In the genomic region with DNA sequence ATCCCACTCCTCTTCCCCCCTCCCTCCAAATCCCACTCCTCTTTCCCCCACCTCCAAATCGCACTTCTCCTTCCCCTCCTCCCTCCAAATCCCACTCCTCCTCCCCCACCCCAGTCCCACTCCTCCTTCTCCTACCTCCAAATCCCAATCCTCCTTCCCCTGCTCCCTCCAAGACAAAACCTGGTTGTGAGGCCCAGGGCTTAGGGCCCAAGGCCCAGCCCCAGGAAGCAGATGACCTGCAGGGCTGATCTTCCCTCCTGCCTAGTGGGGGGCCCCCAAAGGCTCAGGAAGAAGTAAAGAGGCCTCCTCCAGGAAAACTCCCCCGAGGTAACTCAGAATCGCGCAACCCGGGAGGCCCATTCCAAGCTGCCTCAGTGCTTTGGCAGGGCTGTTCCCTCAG, we compare ENCODE assay signal across 24 cellular contexts. TPM values are rescaled to one million over a fixed set of nuclear protein-coding genes. Genes with fewer than 3 reads are reported as not detected.
A peak's percentile ranks its signal among the peaks of the same experiment; 100 is the strongest.
DNase-seq lines count a peak whose midpoint lies in the region; ATAC-seq and TF ChIP-seq lines count a peak whose summit lies in the region.
"Had no signal": no experiment of that assay in that cellular context is flagged by ENCODE, and none has a peak within 500 bp of the region (broad histone marks: within the 10 kb centered on the region; RNA-seq: fewer than 3 reads in every experiment).

No MANE protein-coding gene starts in this region.

- peaks cover 90% of the 10 kb centered on the region for H3K79me2 ChIP-seq in mammary epithelial cell (ENCODE audit: insufficient read depth, low read length)

- H3K27ac ChIP-seq in breast epithelium = peak overlapping the region; percentile 33 to 79
- H3K27ac ChIP-seq in mammary epithelial cell (ENCODE audit: insufficient read depth, low read depth, low read length) = no peak overlapping the region
- peak overlapping the region; percentile 52 to 57 for H3K27ac ChIP-seq in uterus
- no peak overlapping the region for H3K27ac ChIP-seq in psoas muscle
- H3K27ac ChIP-seq: lower lobe of right lung, tibial artery, VCaP had no signal

- H3K36me3 Mint-ChIP-seq in dendritic cell treated with granulocyte-macrophage colony-stimulating factor and Interleukin-4, amounts not matched to agents 40 ng/mL and 50 ng/mL, for 4 days (ENCODE audit: low read depth) = peaks cover 96% of the 10 kb centered on the region
- peaks cover 13% of the 10 kb centered on the region for H3K36me3 Mint-ChIP-seq in mesothelial cell of epicardium

- no peak overlapping the region for H3K4me3 Mint-ChIP-seq in dendritic cell treated with granulocyte-macrophage colony-stimulating factor and Interleukin-4, amounts not matched to agents 40 ng/mL and 50 ng/mL, for 4 days
- no peak overlapping the region for H3K4me3 Mint-ChIP-seq in mesothelial cell of epicardium
- H3K4me3 Mint-ChIP-seq: activated naive CD8-positive, alpha-beta T cell treated with anti-CD3 and anti-CD28 coated beads, Interleukin-2, amount 50 U/mL, for 24 hours; activated T-cell treated with anti-CD3 and anti-CD28 coated beads, Interleukin-2, amount 50 U/mL, for 4 hours; CD4-positive, alpha-beta memory T cell had no signal

- H3K9ac ChIP-seq in mammary epithelial cell (ENCODE audit: insufficient read depth, low read length) = no peak overlapping the region

- H3K27ac Mint-ChIP-seq in dendritic cell treated with granulocyte-macrophage colony-stimulating factor and Interleukin-4, amounts not matched to agents 40 ng/mL and 50 ng/mL, for 4 days = peak overlapping the region; percentile 48
- H3K27ac Mint-ChIP-seq in mesothelial cell of epicardium = peak overlapping the region; percentile 93
- H3K27ac Mint-ChIP-seq: activated naive CD8-positive, alpha-beta T cell treated with anti-CD3 and anti-CD28 coated beads, Interleukin-2, amount 50 U/mL, for 24 hours had no signal

- peaks cover 12 to 14% of the 10 kb centered on the region in 2 donors for H3K4me1 ChIP-seq in breast epithelium
- peaks cover 4% of the 10 kb centered on the region for H3K4me1 ChIP-seq in mammary epithelial cell (ENCODE audit: insufficient read depth, low read length)
- H3K4me1 ChIP-seq in uterus = peaks cover 0 to 18% of the 10 kb centered on the region in 2 donors
- H3K4me1 ChIP-seq in psoas muscle = peaks cover 26% of the 10 kb centered on the region

- no peaks in the 10 kb centered on the region for H3K9me3 Mint-ChIP-seq in dendritic cell treated with granulocyte-macrophage colony-stimulating factor and Interleukin-4, amounts not matched to agents 40 ng/mL and 50 ng/mL, for 4 days
- H3K9me3 Mint-ChIP-seq in mesothelial cell of epicardium = peaks cover 5% of the 10 kb centered on the region
- H3K9me3 Mint-ChIP-seq: activated naive CD8-positive, alpha-beta T cell treated with anti-CD3 and anti-CD28 coated beads, Interleukin-2, amount 50 U/mL, for 24 hours; activated T-cell treated with anti-CD3 and anti-CD28 coated beads, Interleukin-2, amount 50 U/mL, for 4 hours; CD4-positive, alpha-beta memory T cell had no signal

- peaks cover 80% of the 10 kb centered on the region for H3K4me1 Mint-ChIP-seq in dendritic cell treated with granulocyte-macrophage colony-stimulating factor and Interleukin-4, amounts not matched to agents 40 ng/mL and 50 ng/mL, for 4 days (ENCODE audit: low read depth)
- peaks cover 46% of the 10 kb centered on the region for H3K4me1 Mint-ChIP-seq in mesothelial cell of epicardium

- H3K9me3 ChIP-seq in breast epithelium (no peaks in the 10 kb centered on the region), mammary epithelial cell (replicated peaks; ENCODE audit: insufficient read depth, low read length) (no peaks in the 10 kb centered on the region), uterus (no peaks in the 10 kb centered on the region), psoas muscle (no peaks in the 10 kb centered on the region)
- H3K9me3 ChIP-seq: lower lobe of right lung, stomach, tibial artery had no signal

- CTCF ChIA-PET in mammary epithelial cell (lab: Charles Lee; ENCODE audit: low non-redundant PET) = no interaction called here

- peaks cover 4% of the 10 kb centered on the region for H4K20me1 ChIP-seq in mammary epithelial cell (ENCODE audit: insufficient read depth, low read length)

- WGBS in mammary epithelial cell (ENCODE audit: low coverage, missing lambda C conversion rate) = no CpG with 5 or more reads among the region's 5 CpGs
- WGBS in psoas muscle, 3 donors = 79 to 91% (median 84%) methylated on average over 4 to 5 of the region's 5 CpGs

- H2AFZ ChIP-seq in mammary epithelial cell (ENCODE audit: low read depth, low read length) = no peak overlapping the region

- ATAC-seq in psoas muscle = no peak
- ATAC-seq: activated naive CD8-positive, alpha-beta T cell treated with anti-CD3 and anti-CD28 coated beads, Interleukin-2, amount 50 U/mL, for 24 hours; activated T-cell treated with anti-CD3 and anti-CD28 coated beads, Interleukin-2, amount 50 U/mL, for 4 hours; lower lobe of right lung had no signal

- intact Hi-C loops in breast epithelium (cut with DNase I; ENCODE audit: low total_unique reads) (no loop called here), mammary epithelial cell (cut with micrococcal nuclease) (no loop called here), uterus (cut with DNase I; ENCODE audit: low total_unique reads) (no loop called here), psoas muscle (cut with DNase I) (no loop called here), cardiac septum (cut with DNase I) (no loop called here)
- intact Hi-C loops in dendritic cell treated with granulocyte-macrophage colony-stimulating factor and Interleukin-4, amounts not matched to agents 40 ng/mL and 50 ng/mL, for 4 days (cut with micrococcal nuclease) = no loop called here

- H3K27me3 ChIP-seq in breast epithelium (no peaks in the 10 kb centered on the region), mammary epithelial cell (ENCODE audit: insufficient read depth, low read length) (no peaks in the 10 kb centered on the region), uterus (no peaks in the 10 kb centered on the region), psoas muscle (ENCODE audit: insufficient read depth in 3 of 3, low read length in 2 of 3) (no peaks in the 10 kb centered on the region)
- H3K27me3 ChIP-seq: stomach, tibial artery had no signal

- no TSS peak for BruUV-seq in mammary epithelial cell (replicated peaks; lab: Mats Ljungman, UMichigan)

- no peak overlapping the region for H3K4me3 ChIP-seq in breast epithelium
- no peak overlapping the region for H3K4me3 ChIP-seq in mammary epithelial cell (replicated peaks in 1 of 3; ENCODE audit: insufficient read depth in 1 of 3, low read depth in 2 of 3, low read length in 3 of 3)
- no peak overlapping the region for H3K4me3 ChIP-seq in uterus
- H3K4me3 ChIP-seq in psoas muscle = no peak overlapping the region
- H3K4me3 ChIP-seq: lower lobe of right lung, stomach, tibial artery had no signal

- no peak overlapping the region for H3K4me2 ChIP-seq in mammary epithelial cell (ENCODE audit: insufficient read depth, low read depth, low read length)

- dilution Hi-C loops in mammary epithelial cell (cut with HindIII; ENCODE audit: low sequenced_read_pairs) = no loop called here

- TF ChIP-seq POLR2A in breast epithelium (IDR thresholded peaks at IDR 0.05) = no peak
- no peak for TF ChIP-seq POLR2A in uterus (IDR thresholded peaks at IDR 0.05)

- in situ Hi-C loops in mammary epithelial cell (cut with MboI; ENCODE audit: low sequenced_read_pairs in 2 of 2) = no loop called here

- TF ChIP-seq CTCF in breast epithelium (IDR thresholded peaks at IDR 0.05) (no peak), mammary epithelial cell (conservative IDR thresholded peaks at IDR 0.05 in 1 of 2, IDR thresholded peaks at IDR 0.05 in 1 of 2; ENCODE audit: extremely low read depth in 1 of 2, insufficient read depth in 1 of 2, low read depth in 1 of 2, low read length in 2 of 2) (no peak), mesothelial cell of epicardium (IDR thresholded peaks at IDR 0.05; ENCODE audit: unreplicated experiment) (no peak), uterus (IDR thresholded peaks at IDR 0.05) (no peak), psoas muscle (IDR thresholded peaks at IDR 0.05) (no peak)

- no peaks in the 10 kb centered on the region for H3K27me3 Mint-ChIP-seq in dendritic cell treated with granulocyte-macrophage colony-stimulating factor and Interleukin-4, amounts not matched to agents 40 ng/mL and 50 ng/mL, for 4 days
- no peaks in the 10 kb centered on the region for H3K27me3 Mint-ChIP-seq in mesothelial cell of epicardium (ENCODE audit: low read depth)
- H3K27me3 Mint-ChIP-seq: activated naive CD8-positive, alpha-beta T cell treated with anti-CD3 and anti-CD28 coated beads, Interleukin-2, amount 50 U/mL, for 24 hours; CD4-positive, alpha-beta memory T cell had no signal

- H3K36me3 ChIP-seq in breast epithelium = no peaks in the 10 kb centered on the region
- H3K36me3 ChIP-seq in mammary epithelial cell (ENCODE audit: insufficient read depth, low read length) = no peaks in the 10 kb centered on the region
- H3K36me3 ChIP-seq in uterus = no peaks in the 10 kb centered on the region
- H3K36me3 ChIP-seq in psoas muscle (ENCODE audit: insufficient read depth in 1 of 2, low read depth in 1 of 2) = no peaks in the 10 kb centered on the region

- no peak for DNase-seq in breast epithelium (ENCODE audit: low spot score in 2 of 2)
- DNase-seq in mammary epithelial cell = no peak
- DNase-seq in mesothelial cell of epicardium (ENCODE audit: low spot score in 2 of 2, unreplicated experiment in 2 of 2) = no peak
- DNase-seq in uterus = no peak
- no peak for DNase-seq in psoas muscle
- no peak for DNase-seq in RPMI8226
- DNase-seq in cardiac septum (ENCODE audit: low spot score) = no peak
- DNase-seq: activated CD4-positive, alpha-beta T cell treated with anti-CD3 and anti-CD28 coated beads, Interleukin-2, amount 50 U/mL, for 1 hour; activated naive CD8-positive, alpha-beta T cell treated with anti-CD3 and anti-CD28 coated beads, Interleukin-2, amount 50 U/mL, for 24 hours; activated T-cell treated with anti-CD3 and anti-CD28 coated beads, Interleukin-2, amount 50 U/mL, for 4 hours; AML-193; effector memory CD4-positive, alpha-beta T cell; EL; GOT3; kidney; lower lobe of right lung; NCI-H1105; NCI-H2029 treated with DMSO at 0.1 percent for 48 hours; NCI-H748 treated with DMSO at 0.1 percent for 48 hours; stomach; tibial artery had no signal

RNA-seq across cellular contexts. Expression of a gene that starts 34.5 kb away (rescaled TPM):
- total RNA-seq in breast epithelium (10 to 100 TPM; 58.4 to 83.9 (median 71.7) TPM), mammary epithelial cell (100 to 1,000 TPM in 1 of 2 donors, 10 to 100 TPM in 1; 70.5 to 158 TPM), mesothelial cell of epicardium (316 to 336 TPM (median 331 TPM) in 3 replicates), uterus (100 to 1,000 TPM in 2 of 4 donors, 10 to 100 TPM in 2; 65.1 to 436 (median 102) TPM), psoas muscle (100 to 1,000 TPM; 134 to 164 (median 146) TPM), cardiac septum (159 TPM)
- polyA plus RNA-seq in mammary epithelial cell (18.9 TPM), psoas muscle (10 to 100 TPM; 44.1 to 62.2 (median 60.9) TPM)
- 117 TPM for polyA minus RNA-seq in mammary epithelial cell

Comparison
In these comparisons a context has a peak if more than half of its experiments do, and no peak if none do; other contexts are left out.
1. H3K27ac ChIP-seq: peak in breast epithelium (2 of 2) and uterus (2 of 2); none in mammary epithelial cell (single experiment) and psoas muscle (single experiment).